In genomic region chr4:178955614-178956013, GRCh38 we compare ENCODE assay signal across 32 cellular contexts.
DNase-seq lines count a peak whose midpoint lies in the region; ATAC-seq, FAIRE-seq and TF ChIP-seq lines count a peak whose summit lies in the region.
"Had no signal": no experiment of that assay in that cellular context is flagged by ENCODE, and none has a peak within 500 bp of the region (broad histone marks: within the 10 kb centered on the region; RNA-seq: fewer than 3 reads in every experiment).

No MANE protein-coding gene starts in this region.

- no TSS peak for BruUV-seq in PC-3 (replicated peaks; lab: Mats Ljungman, UMichigan)

- POLR2A ChIA-PET in PC-3 (lab: Charles Lee; ENCODE audit: unreplicated experiment): no interaction called here

- H4K20me1 ChIP-seq in PC-3 (ENCODE audit: low read length) (no peaks in the 10 kb centered on the region), Karpas-422 (ENCODE audit: insufficient read depth, low read depth, low read length) (no peaks in the 10 kb centered on the region)
- H4K20me1 ChIP-seq: BLaER1; BLaER1 treated with 17β-estradiol and CSF1 and Interleukin-3, amounts not matched to agents 10 nM and 100 nM had no signal

- intact Hi-C loops in PC-3 (cut with micrococcal nuclease): no loop called here

- H3K36me3 ChIP-seq in PC-3 (ENCODE audit: low read depth, low read length): no peaks in the 10 kb centered on the region
- no peaks in the 10 kb centered on the region for H3K36me3 ChIP-seq in bronchial epithelial cell (ENCODE audit: control insufficient read depth, insufficient read depth, low read length)
- no peaks in the 10 kb centered on the region for H3K36me3 ChIP-seq in Karpas-422 (ENCODE audit: insufficient read depth, low read length)
- H3K36me3 ChIP-seq: BE2C; BLaER1; BLaER1 treated with 17β-estradiol and CSF1 and Interleukin-3, amounts not matched to agents 10 nM and 100 nM had no signal

- H3K27ac ChIP-seq in PC-3 (ENCODE audit: low read length) (no peak overlapping the region), Karpas-422 (ENCODE audit: low read length) (no peak overlapping the region)
- H3K27ac ChIP-seq: 22Rv1; A549; BLaER1; BLaER1 treated with 17β-estradiol and CSF1 and Interleukin-3, amounts not matched to agents 10 nM and 100 nM; C4-2B had no signal

- no peaks in the 10 kb centered on the region for H3K27me3 ChIP-seq in PC-3 (ENCODE audit: low read length)
- no peaks in the 10 kb centered on the region for H3K27me3 ChIP-seq in bronchial epithelial cell (ENCODE audit: control insufficient read depth, insufficient read depth, low read length)
- no peaks in the 10 kb centered on the region for H3K27me3 ChIP-seq in Karpas-422 (ENCODE audit: low read length)
- H3K27me3 ChIP-seq: BE2C; BLaER1; BLaER1 treated with 17β-estradiol and CSF1 and Interleukin-3, amounts not matched to agents 10 nM and 100 nM had no signal

- FAIRE-seq in bronchial epithelial cell (lab: Jason Lieb, UNC): no peak
- FAIRE-seq: A204.1, A549, D721Med had no signal

- H3K4me1 ChIP-seq in PC-3 (ENCODE audit: insufficient read depth, low read length) (peaks cover 3% of the 10 kb centered on the region; the same call in 1 of the 2 replicates), Karpas-422 (ENCODE audit: low read length) (no peaks in the 10 kb centered on the region)
- H3K4me1 ChIP-seq: A549; BE2C; BLaER1; BLaER1 treated with 17β-estradiol and CSF1 and Interleukin-3, amounts not matched to agents 10 nM and 100 nM; Caco-2 had no signal

- no peaks in the 10 kb centered on the region for H3F3A ChIP-seq in PC-3 (ENCODE audit: low read length, unreplicated experiment)

- H3K9me2 ChIP-seq in PC-3 (replicated peaks; ENCODE audit: low read length): no peaks in the 10 kb centered on the region
- H3K9me2 ChIP-seq in Karpas-422 (replicated peaks; ENCODE audit: insufficient read depth, low read length): no peaks in the 10 kb centered on the region

- no peaks in the 10 kb centered on the region for H3K79me2 ChIP-seq in PC-3 (ENCODE audit: low read length)
- no peaks in the 10 kb centered on the region for H3K79me2 ChIP-seq in Karpas-422 (ENCODE audit: low read length)

- CTCF ChIA-PET in PC-3 (lab: Charles Lee): no interaction called here

- TF ChIP-seq CTCF in PC-3 (conservative IDR thresholded peaks at IDR 0.05; ENCODE audit: low read depth, low read length): no peak
- no peak for TF ChIP-seq CTCF in bronchial epithelial cell (IDR thresholded peaks at IDR 0.05; ENCODE audit: insufficient read depth, low read length, severe bottlenecking)

- no peak overlapping the region for H2AFZ ChIP-seq in PC-3 (ENCODE audit: low read length)
- H2AFZ ChIP-seq in Karpas-422 (ENCODE audit: low read length): no peak overlapping the region

- H3K9me3 ChIP-seq in PC-3 (ENCODE audit: low read length) (no peaks in the 10 kb centered on the region), Karpas-422 (ENCODE audit: low read length) (no peaks in the 10 kb centered on the region)
- H3K9me3 ChIP-seq: A549, BE2C, Caco-2 had no signal

- peak; percentile 5 for DNase-seq in DMS53 (lab: John Stamatoyannopoulos, UW)
- no peak for DNase-seq in DMS53 treated with DMSO at 0.1 percent for 48 hours (lab: John Stamatoyannopoulos, UW; ENCODE audit: unreplicated experiment)
- DNase-seq in PC-3: peak; percentile 51
- DNase-seq in bronchial epithelial cell (ENCODE audit: low read depth): peak; percentile 3
- DNase-seq in Karpas-422: no peak
- DNase-seq: 8988T; ACHN; AML-193; BE2C; C1 segment of cervical spinal cord; Caco-2; Calu3; CD4-positive, alpha-beta memory T cell; CD4-positive, alpha-beta T cell; CD4-positive, CD25-positive, alpha-beta regulatory T cell; CD8-positive, alpha-beta memory T cell; CD8-positive, alpha-beta T cell; COR-L47; DMS 273 treated with DMSO at 0.1 percent for 48 hours; DMS153; DMS79; DMS79 treated with DMSO at 0.1 percent for 48 hours; DND-41; EL had no signal

- no peak overlapping the region for H3K4me2 ChIP-seq in PC-3 (ENCODE audit: low read length)
- H3K4me2 ChIP-seq in Karpas-422 (ENCODE audit: low read depth, low read length, poor library complexity, severe bottlenecking): no peak overlapping the region
- H3K4me2 ChIP-seq: A549; BLaER1; BLaER1 treated with 17β-estradiol and CSF1 and Interleukin-3, amounts not matched to agents 10 nM and 100 nM had no signal

- no peak overlapping the region for H3K9ac ChIP-seq in PC-3 (ENCODE audit: low read length)
- H3K9ac ChIP-seq in Karpas-422 (ENCODE audit: low read length): no peak overlapping the region
- H3K9ac ChIP-seq: BLaER1; BLaER1 treated with 17β-estradiol and CSF1 and Interleukin-3, amounts not matched to agents 10 nM and 100 nM had no signal

- ATAC-seq in PC-3 (peak; percentile 65), GM18861 (IDR thresholded peaks at IDR 0.05; ENCODE audit: unreplicated experiment) (no peak)
- ATAC-seq: A549; CD8-positive, alpha-beta T cell had no signal

- H3K4me3 ChIP-seq in PC-3 (ENCODE audit: low read length) (no peak overlapping the region), bronchial epithelial cell (ENCODE audit: low read depth, low read length) (no peak overlapping the region), Karpas-422 (ENCODE audit: low read length) (no peak overlapping the region)
- H3K4me3 ChIP-seq: A549; BLaER1; BLaER1 treated with 17β-estradiol and CSF1 and Interleukin-3, amounts not matched to agents 10 nM and 100 nM had no signal

Comparison
In these comparisons a context has a peak if more than half of its experiments do, and no peak if none do; other contexts are left out.
1. DNase-seq: peak in DMS53 (single experiment), PC-3 (single experiment) and bronchial epithelial cell (single experiment); none in DMS53 treated with DMSO at 0.1 percent for 48 hours (single experiment) and Karpas-422 (single experiment).